8 cellular contexts compared by ENCODE assay signal in the genomic region with DNA sequence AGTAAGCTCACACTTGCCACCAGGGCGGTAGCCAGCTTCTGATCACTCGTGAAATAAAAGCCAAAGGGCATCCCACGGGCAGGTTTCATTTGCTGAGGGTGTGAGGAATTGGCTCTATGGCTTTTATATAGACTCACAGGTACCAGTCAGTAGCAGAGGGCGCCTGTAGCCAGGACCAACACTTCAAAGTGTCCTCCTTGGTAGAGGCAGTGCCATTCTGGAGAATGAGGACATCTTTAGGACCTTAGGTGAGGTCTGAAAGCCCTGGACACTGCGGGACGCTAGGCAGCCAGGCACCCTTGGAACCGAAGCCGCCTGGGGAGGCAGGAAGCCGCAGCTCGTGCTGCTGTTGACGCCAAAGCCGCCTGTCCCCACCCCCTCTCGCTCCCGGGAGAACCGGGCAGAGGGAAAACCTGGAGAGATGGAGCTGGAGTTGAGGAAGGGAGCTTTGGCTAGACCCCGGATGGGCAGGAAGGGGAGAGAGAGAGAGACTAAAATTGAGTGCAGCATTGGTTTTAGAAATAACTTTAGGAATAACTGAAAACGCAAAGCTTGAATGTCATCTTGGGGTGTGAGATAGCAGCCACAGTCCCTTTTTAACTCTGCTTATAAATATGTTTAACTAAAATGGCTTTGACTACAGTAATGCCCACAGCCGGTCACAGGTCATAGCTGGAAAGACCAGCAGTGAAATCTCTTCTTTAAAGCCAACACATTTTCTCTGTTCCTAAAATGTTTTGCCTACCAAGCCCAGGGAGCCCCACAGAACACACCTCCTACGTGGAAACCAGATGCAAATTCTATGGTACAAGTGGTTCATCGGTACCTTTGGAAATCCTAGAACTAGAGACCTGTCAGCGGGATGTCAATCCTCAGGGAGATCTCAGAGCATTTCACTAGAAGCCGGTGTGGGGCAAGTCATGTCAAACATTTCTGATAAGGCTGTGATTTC.
DNase-seq lines count a peak whose midpoint lies in the region; ATAC-seq lines count a peak whose summit lies in the region.

No MANE protein-coding gene starts in this region.

- peak overlapping the region in 1 of 11 experiments; percentile 7; a peak in 1 of 22 replicates for H3K27ac ChIP-seq in BLaER1 treated with 17β-estradiol and CSF1 and Interleukin-3, amounts not matched to agents 10 nM and 100 nM
- H3K27ac ChIP-seq in HUES48 (ENCODE audit: low read depth, low read length), result peak overlapping the region; percentile 61
- H3K27ac ChIP-seq in SJCRH30, result peak overlapping the region; percentile 44

- H3K36me3 ChIP-seq in BLaER1 treated with 17β-estradiol and CSF1 and Interleukin-3, amounts not matched to agents 10 nM and 100 nM, result no peaks in the 10 kb centered on the region
- no peaks in the 10 kb centered on the region for H3K36me3 ChIP-seq in HUES48 (ENCODE audit: control insufficient read depth, insufficient read depth, low read length)
- no peaks in the 10 kb centered on the region for H3K36me3 ChIP-seq in SJCRH30

- H3K9ac ChIP-seq in BLaER1 treated with 17β-estradiol and CSF1 and Interleukin-3, amounts not matched to agents 10 nM and 100 nM, result peak overlapping the region in 3 of 11 experiments; percentile 17 to 46 (median 28); a peak in 2 of 22 replicates
- H3K9ac ChIP-seq in HUES48 (ENCODE audit: low read depth, low read length), result peak overlapping the region; percentile 32; the same call in 1 of the 2 replicates

- H3K4me1 ChIP-seq in BLaER1 treated with 17β-estradiol and CSF1 and Interleukin-3, amounts not matched to agents 10 nM and 100 nM, result peaks cover 5 to 17% (median 8%) of the 10 kb centered on the region in 10 experiments; a peak in 18 of 20 replicates
- H3K4me1 ChIP-seq in HUES48 (ENCODE audit: control insufficient read depth, insufficient read depth, low read length) (peaks cover 18% of the 10 kb centered on the region), SJCRH30 (no peaks in the 10 kb centered on the region)

- H3K27me3 ChIP-seq in BLaER1 treated with 17β-estradiol and CSF1 and Interleukin-3, amounts not matched to agents 10 nM and 100 nM, result 0 out of 22 replicates have a peak, but pooled peaks cover 0 to 4% (median 0%) of the 10 kb centered on the region in 11 experiments
- H3K27me3 ChIP-seq in HUES48 (ENCODE audit: control insufficient read depth, insufficient read depth, low read length) (no peaks in the 10 kb centered on the region), SJCRH30 (no peaks in the 10 kb centered on the region)

- ATAC-seq in GM18909 (IDR thresholded peaks at IDR 0.05; ENCODE audit: poor library complexity, unreplicated experiment), result no peak
- ATAC-seq in HG03354 (IDR thresholded peaks at IDR 0.05; ENCODE audit: poor library complexity, severe bottlenecking, unreplicated experiment), result no peak

- H3K4me2 ChIP-seq in BLaER1 treated with 17β-estradiol and CSF1 and Interleukin-3, amounts not matched to agents 10 nM and 100 nM, result peak overlapping the region; percentile 40 to 79 (median 70)

- no peaks in the 10 kb centered on the region for H4K20me1 ChIP-seq in BLaER1 treated with 17β-estradiol and CSF1 and Interleukin-3, amounts not matched to agents 10 nM and 100 nM

- peaks cover 6 to 17% (median 10%) of the 10 kb centered on the region in 11 experiments; a peak in 17 of 22 replicates for H3K9me3 ChIP-seq in BLaER1 treated with 17β-estradiol and CSF1 and Interleukin-3, amounts not matched to agents 10 nM and 100 nM (replicated peaks in 1 of 11)
- H3K9me3 ChIP-seq in HUES48 (ENCODE audit: control insufficient read depth, insufficient read depth, low read length) (no peaks in the 10 kb centered on the region), SJCRH30 (replicated peaks) (no peaks in the 10 kb centered on the region)

- DNase-seq in SJCRH30 (peak; percentile 86 to 90), dermis microvascular lymphatic vessel endothelial cell (ENCODE audit: low read depth in 2 of 2) (peak; percentile 58 to 75), left kidney (ENCODE audit: low read depth, low spot score) (peak; percentile 94)
- DNase-seq in stimulated activated CD4-positive, alpha-beta T cell treated with anti-CD3 and anti-CD28 coated beads, Interleukin-15, amount 100 ng/mL, for 48 hours (ENCODE audit: low read depth in 2 of 2), result peak; percentile 4 to 17

- H3K4me3 ChIP-seq in BLaER1 treated with 17β-estradiol and CSF1 and Interleukin-3, amounts not matched to agents 10 nM and 100 nM, result peak overlapping the region in 3 of 10 experiments; percentile 13 to 28 (median 20); a peak in 3 of 20 replicates
- peak overlapping the region; percentile 55 for H3K4me3 ChIP-seq in HUES48 (ENCODE audit: low read depth, low read length)
- H3K4me3 ChIP-seq in SJCRH30, result peak overlapping the region; percentile 47

Comparison
In these comparisons a context has a peak if more than half of its experiments do, and no peak if none do; other contexts are left out.
1. DNase-seq: peak in every context shown above with its lines; median percentile 94 in left kidney; 88 in SJCRH30; 66 in dermis microvascular lymphatic vessel endothelial cell; 10 in stimulated activated CD4-positive, alpha-beta T cell treated with anti-CD3 and anti-CD28 coated beads, Interleukin-15, amount 100 ng/mL, for 48 hours.